In the genomic region with DNA sequence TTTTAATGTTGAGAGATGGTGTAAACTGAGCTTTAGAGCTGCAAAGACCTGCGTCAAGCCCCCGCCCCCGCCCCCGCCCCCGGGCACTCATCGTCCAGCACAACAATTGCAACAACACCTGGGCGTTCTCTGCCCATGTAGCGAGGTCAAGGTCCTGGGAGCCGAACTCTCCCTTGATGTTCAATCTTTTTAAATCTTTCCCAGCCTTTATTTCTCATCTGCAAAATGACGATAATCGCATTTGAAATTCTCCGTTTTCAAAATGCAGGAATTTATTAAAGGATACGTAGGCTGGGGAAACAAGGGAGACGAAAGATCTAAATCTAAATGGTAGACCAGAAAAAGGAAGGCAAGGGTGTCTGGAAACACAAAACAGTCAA, we compare ENCODE assay signal across 1 cellular context.
TF ChIP-seq lines count a peak whose summit lies in the region.

No MANE protein-coding gene starts in this region.

TF ChIP-seq in HepG2, 621 proteins besides CTCF, POLR2A, EP300 and RAD21 (continued from another document and continues in another):
- TF ChIP-seq SAP130 (CRISPR knock-in tag; IDR thresholded peaks at IDR 0.05; ENCODE audit: low read depth) = 0 out of 2 replicates have a peak, but pooled peaks have one; percentile 2
- TF ChIP-seq SMAD3 (CRISPR knock-in tag; IDR thresholded peaks at IDR 0.05) = no peak
- TF ChIP-seq ZNF550 (CRISPR knock-in tag; IDR thresholded peaks at IDR 0.05; ENCODE audit: borderline replicate concordance) = no peak
- TF ChIP-seq, protein P1, sequence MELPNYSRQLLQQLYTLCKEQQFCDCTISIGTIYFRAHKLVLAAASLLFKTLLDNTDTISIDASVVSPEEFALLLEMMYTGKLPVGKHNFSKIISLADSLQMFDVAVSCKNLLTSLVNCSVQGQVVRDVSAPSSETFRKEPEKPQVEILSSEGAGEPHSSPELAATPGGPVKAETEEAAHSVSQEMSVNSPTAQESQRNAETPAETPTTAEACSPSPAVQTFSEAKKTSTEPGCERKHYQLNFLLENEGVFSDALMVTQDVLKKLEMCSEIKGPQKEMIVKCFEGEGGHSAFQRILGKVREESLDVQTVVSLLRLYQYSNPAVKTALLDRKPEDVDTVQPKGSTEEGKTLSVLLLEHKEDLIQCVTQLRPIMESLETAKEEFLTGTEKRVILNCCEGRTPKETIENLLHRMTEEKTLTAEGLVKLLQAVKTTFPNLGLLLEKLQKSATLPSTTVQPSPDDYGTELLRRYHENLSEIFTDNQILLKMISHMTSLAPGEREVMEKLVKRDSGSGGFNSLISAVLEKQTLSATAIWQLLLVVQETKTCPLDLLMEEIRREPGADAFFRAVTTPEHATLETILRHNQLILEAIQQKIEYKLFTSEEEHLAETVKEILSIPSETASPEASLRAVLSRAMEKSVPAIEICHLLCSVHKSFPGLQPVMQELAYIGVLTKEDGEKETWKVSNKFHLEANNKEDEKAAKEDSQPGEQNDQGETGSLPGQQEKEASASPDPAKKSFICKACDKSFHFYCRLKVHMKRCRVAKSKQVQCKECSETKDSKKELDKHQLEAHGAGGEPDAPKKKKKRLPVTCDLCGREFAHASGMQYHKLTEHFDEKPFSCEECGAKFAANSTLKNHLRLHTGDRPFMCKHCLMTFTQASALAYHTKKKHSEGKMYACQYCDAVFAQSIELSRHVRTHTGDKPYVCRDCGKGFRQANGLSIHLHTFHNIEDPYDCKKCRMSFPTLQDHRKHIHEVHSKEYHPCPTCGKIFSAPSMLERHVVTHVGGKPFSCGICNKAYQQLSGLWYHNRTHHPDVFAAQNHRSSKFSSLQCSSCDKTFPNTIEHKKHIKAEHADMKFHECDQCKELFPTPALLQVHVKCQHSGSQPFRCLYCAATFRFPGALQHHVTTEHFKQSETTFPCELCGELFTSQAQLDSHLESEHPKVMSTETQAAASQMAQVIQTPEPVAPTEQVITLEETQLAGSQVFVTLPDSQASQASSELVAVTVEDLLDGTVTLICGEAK (IDR thresholded peaks at IDR 0.05) = no peak
- TF ChIP-seq, protein P1 (CRISPR knock-in tag; IDR thresholded peaks at IDR 0.05) = no peak
- TF ChIP-seq TBX2 (CRISPR knock-in tag; IDR thresholded peaks at IDR 0.05; ENCODE audit: borderline replicate concordance) = no peak
- TF ChIP-seq, protein P2, sequence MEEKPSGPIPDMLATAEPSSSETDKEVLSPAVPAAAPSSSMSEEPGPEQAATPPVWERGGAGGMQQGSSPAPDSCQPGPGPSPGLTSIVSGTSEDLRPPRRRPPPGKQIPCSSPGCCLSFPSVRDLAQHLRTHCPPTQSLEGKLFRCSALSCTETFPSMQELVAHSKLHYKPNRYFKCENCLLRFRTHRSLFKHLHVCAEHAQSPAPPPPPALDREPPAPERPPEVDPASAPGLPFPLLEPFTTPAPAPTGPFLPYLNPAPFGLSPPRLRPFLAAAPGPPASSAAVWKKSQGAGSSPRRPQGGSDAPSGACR (CRISPR knock-in tag; IDR thresholded peaks at IDR 0.05) = no peak; the same call in 1 of the 2 replicates
- TF ChIP-seq, protein P3, sequence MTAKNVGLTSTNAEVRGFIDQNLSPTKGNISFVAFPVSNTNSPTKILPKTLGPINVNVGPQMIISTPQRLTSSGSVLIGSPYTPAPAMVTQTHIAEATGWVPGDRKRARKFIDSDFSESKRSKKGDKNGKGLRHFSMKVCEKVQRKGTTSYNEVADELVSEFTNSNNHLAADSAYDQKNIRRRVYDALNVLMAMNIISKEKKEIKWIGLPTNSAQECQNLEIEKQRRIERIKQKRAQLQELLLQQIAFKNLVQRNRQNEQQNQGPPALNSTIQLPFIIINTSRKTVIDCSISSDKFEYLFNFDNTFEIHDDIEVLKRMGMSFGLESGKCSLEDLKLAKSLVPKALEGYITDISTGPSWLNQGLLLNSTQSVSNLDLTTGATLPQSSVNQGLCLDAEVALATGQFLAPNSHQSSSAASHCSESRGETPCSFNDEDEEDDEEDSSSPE (CRISPR knock-in tag; IDR thresholded peaks at IDR 0.05) = no peak
- TF ChIP-seq RARA (CRISPR knock-in tag; IDR thresholded peaks at IDR 0.05) = peak; percentile 33; the same call in 1 of the 2 replicates
- TF ChIP-seq TARDBP (CRISPR knock-in tag; IDR thresholded peaks at IDR 0.05) = no peak
- TF ChIP-seq NFYB (CRISPR knock-in tag; IDR thresholded peaks at IDR 0.05) = no peak
- TF ChIP-seq NCOA5 (CRISPR knock-in tag; IDR thresholded peaks at IDR 0.05) = no peak
- TF ChIP-seq ZNF234 (CRISPR knock-in tag; conservative IDR thresholded peaks at IDR 0.05) = no peak
- TF ChIP-seq SALL1 (CRISPR knock-in tag; IDR thresholded peaks at IDR 0.05) = no peak
- no peak for TF ChIP-seq ZNF616 (CRISPR knock-in tag; IDR thresholded peaks at IDR 0.05; ENCODE audit: low read depth)
- TF ChIP-seq ZNF335 (CRISPR knock-in tag; IDR thresholded peaks at IDR 0.05) = no peak
- TF ChIP-seq, protein P4, sequence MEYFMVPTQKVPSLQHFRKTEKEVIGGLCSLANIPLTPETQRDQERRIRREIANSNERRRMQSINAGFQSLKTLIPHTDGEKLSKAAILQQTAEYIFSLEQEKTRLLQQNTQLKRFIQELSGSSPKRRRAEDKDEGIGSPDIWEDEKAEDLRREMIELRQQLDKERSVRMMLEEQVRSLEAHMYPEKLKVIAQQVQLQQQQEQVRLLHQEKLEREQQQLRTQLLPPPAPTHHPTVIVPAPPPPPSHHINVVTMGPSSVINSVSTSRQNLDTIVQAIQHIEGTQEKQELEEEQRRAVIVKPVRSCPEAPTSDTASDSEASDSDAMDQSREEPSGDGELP (IDR thresholded peaks at IDR 0.05; ENCODE audit: borderline replicate concordance, low read depth) = no peak
- TF ChIP-seq HMG20B (CRISPR knock-in tag; conservative IDR thresholded peaks at IDR 0.05) = no peak
- no peak; the same call in 1 of the 2 replicates for TF ChIP-seq FOXP1 (IDR thresholded peaks at IDR 0.05)
- TF ChIP-seq FOXP1 (CRISPR knock-in tag; IDR thresholded peaks at IDR 0.05) = peak; percentile 59; the same call in 1 of the 2 replicates
- TF ChIP-seq ZNF749 (CRISPR knock-in tag; IDR thresholded peaks at IDR 0.05; ENCODE audit: borderline replicate concordance) = no peak
- peak; percentile 13; the same call in 1 of the 2 replicates for TF ChIP-seq POLR2AphosphoS5 (IDR thresholded peaks at IDR 0.05; ENCODE audit: low read depth, low read length)
- TF ChIP-seq SNAPC2 (CRISPR knock-in tag; IDR thresholded peaks at IDR 0.05) = no peak
- no peak for TF ChIP-seq HHEX (CRISPR knock-in tag; IDR thresholded peaks at IDR 0.05)
- TF ChIP-seq, protein P5, sequence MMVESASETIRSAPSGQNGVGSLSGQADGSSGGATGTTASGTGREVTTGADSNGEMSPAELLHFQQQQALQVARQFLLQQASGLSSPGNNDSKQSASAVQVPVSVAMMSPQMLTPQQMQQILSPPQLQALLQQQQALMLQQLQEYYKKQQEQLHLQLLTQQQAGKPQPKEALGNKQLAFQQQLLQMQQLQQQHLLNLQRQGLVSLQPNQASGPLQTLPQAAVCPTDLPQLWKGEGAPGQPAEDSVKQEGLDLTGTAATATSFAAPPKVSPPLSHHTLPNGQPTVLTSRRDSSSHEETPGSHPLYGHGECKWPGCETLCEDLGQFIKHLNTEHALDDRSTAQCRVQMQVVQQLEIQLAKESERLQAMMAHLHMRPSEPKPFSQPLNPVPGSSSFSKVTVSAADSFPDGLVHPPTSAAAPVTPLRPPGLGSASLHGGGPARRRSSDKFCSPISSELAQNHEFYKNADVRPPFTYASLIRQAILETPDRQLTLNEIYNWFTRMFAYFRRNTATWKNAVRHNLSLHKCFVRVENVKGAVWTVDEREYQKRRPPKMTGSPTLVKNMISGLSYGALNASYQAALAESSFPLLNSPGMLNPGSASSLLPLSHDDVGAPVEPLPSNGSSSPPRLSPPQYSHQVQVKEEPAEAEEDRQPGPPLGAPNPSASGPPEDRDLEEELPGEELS (CRISPR knock-in tag; IDR thresholded peaks at IDR 0.05) = peak; percentile 57
- TF ChIP-seq NR2F1 (CRISPR knock-in tag; IDR thresholded peaks at IDR 0.05) = no peak
- TF ChIP-seq, protein P6, sequence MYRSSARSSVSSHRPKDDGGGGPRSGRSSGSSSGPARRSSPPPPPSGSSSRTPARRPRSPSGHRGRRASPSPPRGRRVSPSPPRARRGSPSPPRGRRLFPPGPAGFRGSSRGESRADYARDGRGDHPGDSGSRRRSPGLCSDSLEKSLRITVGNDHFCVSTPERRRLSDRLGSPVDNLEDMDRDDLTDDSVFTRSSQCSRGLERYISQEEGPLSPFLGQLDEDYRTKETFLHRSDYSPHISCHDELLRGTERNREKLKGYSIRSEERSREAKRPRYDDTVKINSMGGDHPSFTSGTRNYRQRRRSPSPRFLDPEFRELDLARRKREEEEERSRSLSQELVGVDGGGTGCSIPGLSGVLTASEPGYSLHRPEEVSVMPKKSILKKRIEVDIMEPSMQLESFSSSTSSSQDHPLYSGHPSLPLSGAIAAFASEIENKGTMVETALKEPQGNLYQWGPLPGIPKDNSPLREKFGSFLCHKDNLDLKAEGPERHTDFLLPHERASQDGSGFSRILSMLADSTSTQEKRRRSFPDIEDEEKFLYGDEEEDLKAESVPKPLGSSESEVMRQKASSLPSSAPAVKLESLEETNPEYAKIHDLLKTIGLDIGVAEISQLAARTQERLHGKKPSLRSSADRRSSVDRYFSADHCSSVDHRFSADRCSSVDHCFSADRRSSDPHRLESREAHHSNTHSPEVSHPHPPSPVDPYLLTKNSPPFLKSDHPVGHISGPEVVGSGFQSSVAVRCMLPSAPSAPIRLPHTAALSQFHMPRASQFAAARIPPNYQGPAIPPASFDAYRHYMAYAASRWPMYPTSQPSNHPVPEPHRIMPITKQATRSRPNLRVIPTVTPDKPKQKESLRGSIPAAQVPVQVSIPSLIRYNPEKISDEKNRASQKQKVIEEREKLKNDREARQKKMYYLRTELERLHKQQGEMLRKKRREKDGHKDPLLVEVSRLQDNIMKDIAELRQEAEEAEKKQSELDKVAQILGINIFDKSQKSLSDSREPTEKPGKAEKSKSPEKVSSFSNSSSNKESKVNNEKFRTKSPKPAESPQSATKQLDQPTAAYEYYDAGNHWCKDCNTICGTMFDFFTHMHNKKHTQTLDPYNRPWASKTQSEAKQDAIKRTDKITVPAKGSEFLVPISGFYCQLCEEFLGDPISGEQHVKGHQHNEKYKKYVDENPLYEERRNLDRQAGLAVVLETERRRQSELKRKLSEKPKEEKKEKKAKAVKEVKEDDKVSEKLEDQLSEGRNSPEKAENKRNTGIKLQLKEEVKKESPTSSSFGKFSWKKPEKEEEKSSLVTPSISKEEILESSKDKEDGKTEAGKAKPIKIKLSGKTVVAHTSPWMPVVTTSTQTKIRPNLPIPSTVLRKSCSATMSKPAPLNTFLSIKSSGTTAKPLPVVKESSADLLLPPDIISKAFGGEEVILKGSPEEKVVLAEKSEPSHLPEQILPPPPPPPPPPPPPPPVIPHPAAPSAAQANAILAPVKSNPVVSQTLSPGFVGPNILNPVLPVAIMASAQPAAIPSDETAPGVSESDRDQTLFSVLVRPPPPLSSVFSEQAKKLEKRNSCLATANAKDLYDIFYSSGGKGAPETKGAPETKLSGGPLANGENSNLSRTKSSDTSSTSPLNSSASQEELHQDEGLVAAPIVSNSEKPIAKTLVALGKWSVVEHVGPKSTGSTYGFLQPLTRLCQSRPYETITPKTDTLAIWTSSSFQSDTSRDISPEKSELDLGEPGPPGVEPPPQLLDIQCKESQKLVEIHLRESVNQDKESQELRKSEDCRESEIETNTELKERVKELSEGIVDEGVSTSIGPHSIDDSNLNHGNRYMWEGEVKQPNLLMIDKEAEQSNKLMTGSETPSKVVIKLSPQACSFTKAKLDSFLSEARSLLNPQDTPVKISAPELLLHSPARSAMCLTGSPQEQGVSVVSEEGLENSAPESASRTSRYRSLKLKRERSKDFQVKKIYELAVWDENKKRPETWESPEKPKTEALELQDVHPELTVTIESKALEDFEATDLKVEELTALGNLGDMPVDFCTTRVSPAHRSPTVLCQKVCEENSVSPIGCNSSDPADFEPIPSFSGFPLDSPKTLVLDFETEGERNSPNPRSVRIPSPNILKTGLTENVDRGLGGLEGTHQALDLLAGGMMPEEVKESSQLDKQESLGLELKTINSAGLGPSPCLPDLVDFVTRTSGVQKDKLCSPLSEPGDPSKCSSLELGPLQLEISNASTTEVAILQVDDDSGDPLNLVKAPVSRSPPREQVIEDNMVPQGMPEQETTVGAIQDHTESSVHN (CRISPR knock-in tag; IDR thresholded peaks at IDR 0.05) = no peak
- TF ChIP-seq, protein P7, sequence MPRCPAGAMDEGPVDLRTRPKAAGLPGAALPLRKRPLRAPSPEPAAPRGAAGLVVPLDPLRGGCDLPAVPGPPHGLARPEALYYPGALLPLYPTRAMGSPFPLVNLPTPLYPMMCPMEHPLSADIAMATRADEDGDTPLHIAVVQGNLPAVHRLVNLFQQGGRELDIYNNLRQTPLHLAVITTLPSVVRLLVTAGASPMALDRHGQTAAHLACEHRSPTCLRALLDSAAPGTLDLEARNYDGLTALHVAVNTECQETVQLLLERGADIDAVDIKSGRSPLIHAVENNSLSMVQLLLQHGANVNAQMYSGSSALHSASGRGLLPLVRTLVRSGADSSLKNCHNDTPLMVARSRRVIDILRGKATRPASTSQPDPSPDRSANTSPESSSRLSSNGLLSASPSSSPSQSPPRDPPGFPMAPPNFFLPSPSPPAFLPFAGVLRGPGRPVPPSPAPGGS (CRISPR knock-in tag; IDR thresholded peaks at IDR 0.05) = no peak
- TF ChIP-seq MTA1 (CRISPR knock-in tag; IDR thresholded peaks at IDR 0.05; ENCODE audit: borderline replicate concordance) = no peak
- no peak for TF ChIP-seq ZFP82 (CRISPR knock-in tag; IDR thresholded peaks at IDR 0.05; ENCODE audit: borderline replicate concordance)
- TF ChIP-seq SOX13 (IDR thresholded peaks at IDR 0.05) = no peak
- TF ChIP-seq SOX13 (CRISPR knock-in tag; conservative IDR thresholded peaks at IDR 0.05 in 1 of 2, IDR thresholded peaks at IDR 0.05 in 1 of 2) = peak in 1 of 2 experiments; percentile 52; a peak in 1 of 4 replicates
- TF ChIP-seq ZNF768 (CRISPR knock-in tag; IDR thresholded peaks at IDR 0.05) = no peak
